In genomic region chr1:44806025-44806703, GRCh38 we compare ENCODE assay signal across 8 cellular contexts. TPM values are rescaled to one million over a fixed set of nuclear protein-coding genes. Genes with fewer than 3 reads are reported as not detected.
DNase-seq lines count a peak whose midpoint lies in the region; ATAC-seq and TF ChIP-seq lines count a peak whose summit lies in the region.

No MANE protein-coding gene starts in this region.

- peaks cover 52% of the 10 kb centered on the region for H3K36me3 ChIP-seq in brain microvascular endothelial cell (replicated peaks)
- peaks cover 2 to 39% of the 10 kb centered on the region in 2 donors for H3K36me3 ChIP-seq in lung (ENCODE audit: control insufficient read depth in 2 of 2, insufficient read depth in 2 of 2, low read length in 2 of 2)
- H3K36me3 ChIP-seq in thymus (ENCODE audit: control insufficient read depth, insufficient read depth): peaks cover 36% of the 10 kb centered on the region

- H3K4me3 ChIP-seq in brain microvascular endothelial cell (ENCODE audit: low read depth, low read length) (no peak overlapping the region), lung (no peak overlapping the region), thymus (ENCODE audit: low read length) (no peak overlapping the region)

- in situ Hi-C loops in brain microvascular endothelial cell (cut with HindIII; ENCODE audit: low pct_ligation_motif_present, low sequenced_read_pairs): no loop called here

- ATAC-seq in lung (ENCODE audit: insufficient read depth, low FRiP score) (no peak), GM18870 (IDR thresholded peaks at IDR 0.05; ENCODE audit: unreplicated experiment) (no peak)

- H3K27ac ChIP-seq in brain microvascular endothelial cell (peak overlapping the region; percentile 99), lung (ENCODE audit: low read depth in 1 of 2, low read length in 1 of 2) (peak overlapping the region; percentile 92 to 100), thymus (ENCODE audit: low read depth) (peak overlapping the region; percentile 95)

- H3K9me3 ChIP-seq in lung (ENCODE audit: control insufficient read depth in 2 of 2, insufficient read depth in 1 of 2, low read length in 1 of 2) (no peaks in the 10 kb centered on the region), thymus (ENCODE audit: control insufficient read depth) (no peaks in the 10 kb centered on the region)

- DNase-seq in activated T-cell treated with anti-CD3 and anti-CD28 coated beads, Interleukin-2, amount 50 U/mL, for 1 hour: peak; percentile 50
- no peak for DNase-seq in activated T-cell treated with anti-CD3 and anti-CD28 coated beads, Interleukin-2, amount 50 U/mL, for 48 hours
- DNase-seq in brain microvascular endothelial cell (no peak), lung (ENCODE audit: low spot score) (no peak), NCI-H1436 (lab: John Stamatoyannopoulos, UW) (no peak)
- no peak for DNase-seq in stimulated activated CD4-positive, alpha-beta T cell treated with anti-CD3 and anti-CD28 coated beads, Interleukin-2, amount 100 ng/mL, for 48 hours

- H3K27me3 ChIP-seq in brain microvascular endothelial cell (replicated peaks): no peaks in the 10 kb centered on the region
- no peaks in the 10 kb centered on the region for H3K27me3 ChIP-seq in lung (ENCODE audit: control insufficient read depth, insufficient read depth)
- no peaks in the 10 kb centered on the region for H3K27me3 ChIP-seq in thymus (ENCODE audit: control insufficient read depth, insufficient read depth)

- 94 to 97% methylated on average over 70 of the region's 70 CpGs for WGBS in lung, 2 donors
- WGBS in thymus: 99% methylated on average over 70 of the region's 70 CpGs

- TF ChIP-seq CTCF in brain microvascular endothelial cell (IDR thresholded peaks at IDR 0.05; ENCODE audit: low read depth, low read length, missing control alignments) (no peak), lung (IDR thresholded peaks at IDR 0.05; ENCODE audit: control extremely low read depth, extremely low read depth) (no peak)

- peaks cover 13 to 70% of the 10 kb centered on the region in 2 donors for H3K4me1 ChIP-seq in lung (ENCODE audit: control insufficient read depth in 2 of 2, insufficient read depth in 2 of 2, low read length in 2 of 2)
- peaks cover 43% of the 10 kb centered on the region for H3K4me1 ChIP-seq in thymus (ENCODE audit: control insufficient read depth, insufficient read depth, low read length)

RNA-seq across cellular contexts. Expression of gene DYNLT4, which starts 1.0 kb away (rescaled TPM):
- total RNA-seq in lung: 10 to 100 TPM in 1 of 2 donors, 1 to 10 TPM in 1; 1.7 to 13.0 TPM
- polyA plus RNA-seq in lung: 1 to 10 TPM; 2.3 to 6.1 TPM
- 0.09 TPM for polyA plus RNA-seq in thymus

RNA-seq across cellular contexts. Expression of gene BTBD19, which starts 2.2 kb away (rescaled TPM):
- total RNA-seq in lung: 10 to 100 TPM in 1 of 2 donors, 1 to 10 TPM in 1; 7.0 to 20.0 TPM
- polyA plus RNA-seq in lung (10 to 100 TPM in 1 of 2 donors, 1 to 10 TPM in 1; 5.6 to 13.8 TPM), thymus (3.8 TPM)

RNA-seq across cellular contexts. Expression of gene PLK3, which starts 6.0 kb away (rescaled TPM):
- 10 to 100 TPM; 16.9 to 45.3 TPM for total RNA-seq in lung
- 10 to 100 TPM; 28.7 to 78.5 TPM for polyA plus RNA-seq in lung
- 32.9 TPM for polyA plus RNA-seq in thymus

RNA-seq across cellular contexts. Expression of gene BEST4, which starts 18.2 kb away (rescaled TPM):
- 1 to 10 TPM in 1 of 2 donors, under 1 TPM in 1; 0.23 to 1.4 TPM for total RNA-seq in lung
- polyA plus RNA-seq in lung: under 1 TPM; 0.33 to 0.79 TPM
- 1.3 TPM for polyA plus RNA-seq in thymus

RNA-seq across cellular contexts. Expression of gene RPS8, which starts 30.8 kb away (rescaled TPM):
- 1,000 to 10,000 TPM; 1,445 to 1,832 TPM for total RNA-seq in lung
- polyA plus RNA-seq in lung: 1,000 to 10,000 TPM; 1,551 to 3,558 TPM
- polyA plus RNA-seq in thymus: 3,732 TPM
